16 cellular contexts compared by ENCODE assay signal in genomic region chr17:55343114-55343513, GRCh38.
"Had no signal": no experiment of that assay in that cellular context is flagged by ENCODE, and none has a peak within 500 bp of the region (broad histone marks: within the 10 kb centered on the region; RNA-seq: fewer than 3 reads in every experiment).

No MANE protein-coding gene starts in this region.

- DNase-seq: activated CD4-positive, alpha-beta T cell treated with anti-CD3 and anti-CD28 coated beads, Interleukin-2, amount 50 U/mL, for 48 hours; activated CD8-positive, alpha-beta memory T cell treated with anti-CD3 and anti-CD28 coated beads, Interleukin-2, amount 50 U/mL, for 4 hours; activated naive CD4-positive, alpha-beta T cell treated with anti-CD3 and anti-CD28 coated beads, Interleukin-2, amount 50 U/mL, for 16 hours; cerebellar nuclear complex; cortex of kidney; heart right ventricle; left lung; stimulated activated CD4-positive, alpha-beta T cell treated with anti-CD3 and anti-CD28 coated beads, Interleukin-4, amount 100 ng/mL, for 1 hour; testis had no signal

- H3K9me3 Mint-ChIP-seq: natural killer cell treated with Interleukin-12 subunit alpha and Interleukin-12 subunit beta and Interleukin-15 and Interleukin-18, amount 100 ng/mL, for 72 hours; type B pancreatic cell had no signal

- H3K4me3 Mint-ChIP-seq: mesothelial cell of epicardium; natural killer cell treated with Interleukin-12 subunit alpha and Interleukin-12 subunit beta and Interleukin-15 and Interleukin-18, amount 100 ng/mL, for 72 hours; type B pancreatic cell had no signal

- H3K36me3 Mint-ChIP-seq: natural killer cell treated with Interleukin-12 subunit alpha and Interleukin-12 subunit beta and Interleukin-15 and Interleukin-18, amount 100 ng/mL, for 72 hours; type B pancreatic cell had no signal

- ATAC-seq: activated CD4-positive, CD25-positive, alpha-beta regulatory T cell treated with anti-CD3 and anti-CD28 coated beads, Interleukin-2, amount 50 U/mL, for 24 hours; esophagus mucosa; gastroesophageal sphincter; heart right ventricle; left lung; natural killer cell treated with Interleukin-12 subunit alpha and Interleukin-12 subunit beta and Interleukin-15 and Interleukin-18, amount 100 ng/mL, for 72 hours; sciatic nerve had no signal

- H3K27ac Mint-ChIP-seq: mesothelial cell of epicardium, type B pancreatic cell had no signal
